In the genomic region with DNA sequence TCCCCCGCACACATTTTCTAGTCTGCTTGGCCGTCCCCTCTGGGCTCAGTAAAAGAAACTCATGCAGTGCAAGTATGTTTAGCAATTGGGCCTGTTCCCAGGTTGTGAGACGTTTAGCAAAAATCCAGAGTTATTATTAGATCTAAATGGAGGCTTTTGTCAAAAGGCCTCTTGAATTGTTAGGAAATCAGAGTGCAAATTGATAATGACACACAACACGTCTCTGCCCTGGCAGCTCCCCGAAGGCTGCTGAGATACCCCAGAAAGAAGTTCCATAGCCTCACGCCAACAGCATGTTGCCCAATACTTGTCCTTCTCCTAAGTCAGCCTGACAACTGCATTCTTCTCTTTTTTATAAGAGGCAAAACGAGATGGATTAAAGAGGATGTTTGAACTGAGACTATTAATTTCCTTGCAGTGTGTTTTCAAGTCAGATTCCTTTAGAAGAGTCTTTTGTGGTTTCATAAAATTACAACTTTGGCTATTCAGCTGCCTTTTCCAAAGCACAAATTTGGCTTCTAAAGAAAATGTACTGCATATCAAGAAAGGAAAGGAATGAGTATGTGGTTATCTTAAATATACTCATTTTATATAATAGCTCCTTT, we compare ENCODE assay signal across 13 cellular contexts.
DNase-seq lines count a peak whose midpoint lies in the region; ATAC-seq and TF ChIP-seq lines count a peak whose summit lies in the region.
"Had no signal": no experiment of that assay in that cellular context is flagged by ENCODE, and none has a peak within 500 bp of the region (broad histone marks: within the 10 kb centered on the region; RNA-seq: fewer than 3 reads in every experiment).

No MANE protein-coding gene starts in this region.

- WGBS in thyroid gland, 2 donors = 34 to 40% methylated on average over 7 of the region's 7 CpGs

- H3K27me3 ChIP-seq in thyroid gland = no peaks in the 10 kb centered on the region
- H3K27me3 ChIP-seq: right lobe of liver had no signal

- H3K4me1 Mint-ChIP-seq in mesothelial cell of epicardium = peaks cover 18% of the 10 kb centered on the region
- H3K4me1 Mint-ChIP-seq in activated naive CD8-positive, alpha-beta T cell treated with anti-CD3 and anti-CD28 coated beads for 36 hours = peaks cover 1% of the 10 kb centered on the region
- H3K4me1 Mint-ChIP-seq in activated naive CD4-positive, alpha-beta T cell treated with anti-CD3 and anti-CD28 coated beads for 36 hours (ENCODE audit: low read depth) = no peaks in the 10 kb centered on the region
- H3K4me1 Mint-ChIP-seq: activated B cell treated with CpG ODN at 0.5 μM for 24 hours had no signal

- no peaks in the 10 kb centered on the region for H3K9me3 Mint-ChIP-seq in mesothelial cell of epicardium
- no peaks in the 10 kb centered on the region for H3K9me3 Mint-ChIP-seq in activated naive CD8-positive, alpha-beta T cell treated with anti-CD3 and anti-CD28 coated beads for 36 hours
- H3K9me3 Mint-ChIP-seq in activated naive CD4-positive, alpha-beta T cell treated with anti-CD3 and anti-CD28 coated beads for 36 hours = no peaks in the 10 kb centered on the region
- H3K9me3 Mint-ChIP-seq: activated B cell treated with CpG ODN at 0.5 μM for 24 hours had no signal

- intact Hi-C loops in thyroid gland (cut with DNase I) = no loop called here
- intact Hi-C loops in activated naive CD4-positive, alpha-beta T cell treated with anti-CD3 and anti-CD28 coated beads for 36 hours (cut with micrococcal nuclease) = no loop called here

- DNase-seq in NCI-H2227 treated with DMSO at 0.1 percent for 48 hours (lab: John Stamatoyannopoulos, UW) (peak; percentile 41), epidermal melanocyte (ENCODE audit: insufficient read length, low spot score) (peak; percentile 49), mesothelial cell of epicardium (ENCODE audit: low spot score in 2 of 2, unreplicated experiment in 2 of 2) (no peak), thyroid gland (peak; percentile 13 to 21), SIG-M5 treated with dmso at 0.1 percent for 504 hours (lab: John Stamatoyannopoulos, UW; ENCODE audit: unreplicated experiment) (no peak)
- DNase-seq in activated naive CD8-positive, alpha-beta T cell treated with anti-CD3 and anti-CD28 coated beads for 36 hours = no peak
- no peak for DNase-seq in activated naive CD4-positive, alpha-beta T cell treated with anti-CD3 and anti-CD28 coated beads for 36 hours
- DNase-seq: activated B cell treated with CpG ODN at 0.5 μM for 24 hours; activated naive CD4-positive, alpha-beta T cell treated with Interleukin-2 at 50 U/mL for 16 hours; Karpas-422; NCI-H774; right lobe of liver had no signal

- peaks cover 0 to 17% of the 10 kb centered on the region in 2 donors for H3K4me1 ChIP-seq in thyroid gland
- H3K4me1 ChIP-seq: right lobe of liver had no signal

- no peaks in the 10 kb centered on the region for H3K27me3 Mint-ChIP-seq in mesothelial cell of epicardium (ENCODE audit: low read depth)
- H3K27me3 Mint-ChIP-seq in activated naive CD8-positive, alpha-beta T cell treated with anti-CD3 and anti-CD28 coated beads for 36 hours = peaks cover 27% of the 10 kb centered on the region
- peaks cover 4% of the 10 kb centered on the region for H3K27me3 Mint-ChIP-seq in activated naive CD4-positive, alpha-beta T cell treated with anti-CD3 and anti-CD28 coated beads for 36 hours (ENCODE audit: low read depth)

- no peak overlapping the region for H3K4me3 Mint-ChIP-seq in mesothelial cell of epicardium
- no peak overlapping the region for H3K4me3 Mint-ChIP-seq in activated naive CD8-positive, alpha-beta T cell treated with anti-CD3 and anti-CD28 coated beads for 36 hours
- H3K4me3 Mint-ChIP-seq in activated naive CD4-positive, alpha-beta T cell treated with anti-CD3 and anti-CD28 coated beads for 36 hours = no peak overlapping the region
- H3K4me3 Mint-ChIP-seq: activated B cell treated with CpG ODN at 0.5 μM for 24 hours had no signal

- no peaks in the 10 kb centered on the region for H3K36me3 ChIP-seq in thyroid gland
- H3K36me3 ChIP-seq: right lobe of liver had no signal

- H3K9me3 ChIP-seq in thyroid gland = no peaks in the 10 kb centered on the region
- H3K9me3 ChIP-seq: right lobe of liver had no signal

- CTCF ChIA-PET in activated naive CD4-positive, alpha-beta T cell treated with anti-CD3 and anti-CD28 coated beads for 36 hours (lab: Charles Lee) = interaction anchor here (0.6 kb wide), 1 partner anchor 12 kb away, joined by 3 read pairs; no protein-coding TSS in a partner anchor

- H3K27ac ChIP-seq in thyroid gland = peak overlapping the region; percentile 8 to 52 (median 10)
- H3K27ac ChIP-seq: right lobe of liver had no signal

- H3K4me3 ChIP-seq in thyroid gland (replicated peaks in 1 of 3) = no peak overlapping the region
- H3K4me3 ChIP-seq: right lobe of liver had no signal

- no peak for ATAC-seq in HG03159 (IDR thresholded peaks at IDR 0.05; ENCODE audit: unreplicated experiment)

- no peaks in the 10 kb centered on the region for H3K36me3 Mint-ChIP-seq in mesothelial cell of epicardium
- H3K36me3 Mint-ChIP-seq in activated naive CD8-positive, alpha-beta T cell treated with anti-CD3 and anti-CD28 coated beads for 36 hours = peaks cover 1% of the 10 kb centered on the region
- H3K36me3 Mint-ChIP-seq in activated naive CD4-positive, alpha-beta T cell treated with anti-CD3 and anti-CD28 coated beads for 36 hours (ENCODE audit: low read depth) = no peaks in the 10 kb centered on the region

- peak overlapping the region; percentile 42 for H3K27ac Mint-ChIP-seq in mesothelial cell of epicardium
- H3K27ac Mint-ChIP-seq in activated naive CD8-positive, alpha-beta T cell treated with anti-CD3 and anti-CD28 coated beads for 36 hours = no peak overlapping the region
- no peak overlapping the region for H3K27ac Mint-ChIP-seq in activated naive CD4-positive, alpha-beta T cell treated with anti-CD3 and anti-CD28 coated beads for 36 hours
- H3K27ac Mint-ChIP-seq: activated B cell treated with CpG ODN at 0.5 μM for 24 hours had no signal

- TF ChIP-seq POLR2A in thyroid gland (IDR thresholded peaks at IDR 0.05) = no peak

- TF ChIP-seq CTCF in mesothelial cell of epicardium (IDR thresholded peaks at IDR 0.05; ENCODE audit: unreplicated experiment) (no peak), thyroid gland (IDR thresholded peaks at IDR 0.05) (no peak)

Comparison
In these comparisons a context has a peak if more than half of its experiments do, and no peak if none do; other contexts are left out.
1. DNase-seq: peak in NCI-H2227 treated with DMSO at 0.1 percent for 48 hours (single experiment), epidermal melanocyte (single experiment) and thyroid gland (2 of 2); none in mesothelial cell of epicardium (0 of 2), activated naive CD8-positive, alpha-beta T cell treated with anti-CD3 and anti-CD28 coated beads for 36 hours (single experiment), activated naive CD4-positive, alpha-beta T cell treated with anti-CD3 and anti-CD28 coated beads for 36 hours (single experiment) and SIG-M5 treated with dmso at 0.1 percent for 504 hours (single experiment).